8 cellular contexts compared by ENCODE assay signal in genomic region chr2:222318712-222319575, GRCh38. TPM values are rescaled to one million over a fixed set of nuclear protein-coding genes. Genes with fewer than 3 reads are reported as not detected.
A peak's percentile ranks its signal among the peaks of the same experiment; 100 is the strongest.
DNase-seq lines count a peak whose midpoint lies in the region; ATAC-seq, FAIRE-seq and TF ChIP-seq lines count a peak whose summit lies in the region.

No MANE protein-coding gene starts in this region.

- no peaks in the 10 kb centered on the region for H4K20me1 ChIP-seq in MM.1S (ENCODE audit: insufficient read depth, low read length)

- no peaks in the 10 kb centered on the region for H3F3A ChIP-seq in MM.1S (ENCODE audit: insufficient read depth, low read length)

- peak overlapping the region; percentile 83 for H3K4me2 ChIP-seq in MM.1S (ENCODE audit: low read depth, low read length)

- H2AFZ ChIP-seq in MM.1S (ENCODE audit: low read length) = peak overlapping the region; percentile 96

- no peak for TF ChIP-seq EP300 in gastroesophageal sphincter (IDR thresholded peaks at IDR 0.05)

- intact Hi-C loops in pancreas (cut with DNase I) = loop anchor here in 1 of 3 donors (10.0 kb wide), 1 partner anchor 246 kb away; no protein-coding TSS in a partner anchor

- TF ChIP-seq CTCF in HFFc6 (IDR thresholded peaks at IDR 0.05) (peak; percentile 52), MM.1S (IDR thresholded peaks at IDR 0.05; ENCODE audit: low read length) (peak; percentile 40), VCaP (conservative IDR thresholded peaks at IDR 0.05) (peak; percentile 60), gastroesophageal sphincter (IDR thresholded peaks at IDR 0.05) (peak in 3 of 4 experiments; percentile 31 to 57 (median 42)), pancreas (IDR thresholded peaks at IDR 0.05) (no peak)

- no peaks in the 10 kb centered on the region for H3K9me3 Mint-ChIP-seq in HFFc6

- no peak overlapping the region for H3K27ac ChIP-seq in MM.1S (ENCODE audit: low read length)
- H3K27ac ChIP-seq in VCaP = peak overlapping the region; percentile 56
- H3K27ac ChIP-seq in gastroesophageal sphincter = peak overlapping the region in 3 of 4 donors; percentile 48 to 63 (median 48)
- H3K27ac ChIP-seq in pancreas = no peak overlapping the region

- peak overlapping the region; percentile 32; the same call in 1 of the 2 replicates for H3K9ac ChIP-seq in MM.1S (ENCODE audit: low read length)

- H3K27ac Mint-ChIP-seq in HFFc6 = no peak overlapping the region

- H3K9me3 ChIP-seq in MM.1S (replicated peaks; ENCODE audit: insufficient read depth, low read length) (no peaks in the 10 kb centered on the region), gastroesophageal sphincter (no peaks in the 10 kb centered on the region), pancreas (no peaks in the 10 kb centered on the region)

- peaks cover 14% of the 10 kb centered on the region for H3K4me1 Mint-ChIP-seq in HFFc6 (ENCODE audit: low read depth)

- H3K4me1 ChIP-seq in MM.1S (ENCODE audit: low read length) (0 out of 2 replicates have a peak, but pooled peaks cover 3% of the 10 kb centered on the region), gastroesophageal sphincter (peaks cover 0 to 30% (median 10%) of the 10 kb centered on the region in 3 donors), pancreas (peaks cover 0 to 5% (median 0%) of the 10 kb centered on the region in 3 donors)

- WGBS in gastroesophageal sphincter (ENCODE audit: low coverage in 1 of 2), 2 donors = no CpG with 5 or more reads among the region's 103 CpGs
- WGBS in pancreas, 2 donors = 2 to 3% methylated on average over 54 to 103 of the region's 103 CpGs

- H3K27me3 Mint-ChIP-seq in HFFc6 (ENCODE audit: insufficient read depth) = peaks cover 20% of the 10 kb centered on the region

- H3K27me3 ChIP-seq in MM.1S (replicated peaks; ENCODE audit: insufficient read depth, low read length) = no peaks in the 10 kb centered on the region
- H3K27me3 ChIP-seq in gastroesophageal sphincter = peaks cover 83% of the 10 kb centered on the region
- H3K27me3 ChIP-seq in pancreas = peaks cover 0 to 33% (median 9%) of the 10 kb centered on the region in 4 donors

- ATAC-seq in gastroesophageal sphincter (peak; percentile 44), pancreas (peak in 3 of 4 donors; percentile 22 to 28 (median 26))

- H3K36me3 Mint-ChIP-seq in HFFc6 (ENCODE audit: low read depth) = no peaks in the 10 kb centered on the region

- peak overlapping the region; percentile 94 for H3K4me3 Mint-ChIP-seq in HFFc6

- H3K4me3 ChIP-seq in MM.1S (ENCODE audit: low read length) = peak overlapping the region; percentile 87
- peak overlapping the region; percentile 56 to 68 for H3K4me3 ChIP-seq in gastroesophageal sphincter
- H3K4me3 ChIP-seq in pancreas = peak overlapping the region in 2 of 4 donors; percentile 37 to 49

- no peaks in the 10 kb centered on the region for H3K9me2 ChIP-seq in MM.1S (replicated peaks; ENCODE audit: insufficient read depth, low read length)

- TF ChIP-seq POLR2A in gastroesophageal sphincter (IDR thresholded peaks at IDR 0.05) = no peak

- no peak for FAIRE-seq in pancreas (lab: Jason Lieb, UNC)

- H3K36me3 ChIP-seq in MM.1S (replicated peaks; ENCODE audit: insufficient read depth, low read length) (no peaks in the 10 kb centered on the region), gastroesophageal sphincter (no peaks in the 10 kb centered on the region), pancreas (no peaks in the 10 kb centered on the region)

- no peaks in the 10 kb centered on the region for H3K79me2 ChIP-seq in MM.1S (ENCODE audit: low read length)

- DNase-seq in activated naive CD4-positive, alpha-beta T cell treated with Interleukin-2 at 50 U/mL for 16 hours = peak; percentile 32
- no peak for DNase-seq in activated naive CD4-positive, alpha-beta T cell (lab: John Stamatoyannopoulos, UW)
- DNase-seq in HFFc6 (no peak), MM.1S (peak; percentile 70), pancreas (peak in 3 of 6 donors; percentile 19 to 75 (median 71))
- DNase-seq in stimulated activated naive CD4-positive, alpha-beta T cell (lab: John Stamatoyannopoulos, UW) = no peak

RNA-seq across cellular contexts. Expression of gene PAX3, which starts 20.1 kb away (rescaled TPM):
- 10 to 100 TPM; 13.2 to 20.7 (median 16.4) TPM for total RNA-seq in HFFc6 (2021; fragmentation: NEBNext Ultra II Directional; extraction: Animal tissue kit (Norgen Biotek cat#: 25700))
- under 1 TPM in 1 of 4 donors, not detected in 3; 0.31 TPM for total RNA-seq in gastroesophageal sphincter
- total RNA-seq in pancreas = not detected
- polyA plus RNA-seq in pancreas = not detected

Comparison
In these comparisons a context has a peak if more than half of its experiments do, and no peak if none do; other contexts are left out.
1. DNase-seq: peak in activated naive CD4-positive, alpha-beta T cell treated with Interleukin-2 at 50 U/mL for 16 hours (single experiment) and MM.1S (single experiment); none in activated naive CD4-positive, alpha-beta T cell (0 of 4), HFFc6 (single experiment) and stimulated activated naive CD4-positive, alpha-beta T cell (0 of 6).
2. CTCF ChIP-seq: peak in HFFc6 (single experiment), MM.1S (single experiment), VCaP (single experiment) and gastroesophageal sphincter (3 of 4); none in pancreas (0 of 4).
3. H3K27ac ChIP-seq: peak in VCaP (single experiment) and gastroesophageal sphincter (3 of 4); none in MM.1S (single experiment) and pancreas (0 of 4).
4. RNA of gene PAX3, which starts 20.1 kb away (total RNA-seq): 13.2 to 20.7 TPM in HFFc6; 0.31 TPM in gastroesophageal sphincter and not detected in pancreas; every median in the first group is over 10 times any median in the second.